In genomic region chr1:75292013-75292412, GRCh38 we compare ENCODE assay signal across 20 cellular contexts.
"Had no signal": no experiment of that assay in that cellular context is flagged by ENCODE, and none has a peak within 500 bp of the region (broad histone marks: within the 10 kb centered on the region; RNA-seq: fewer than 3 reads in every experiment).

No MANE protein-coding gene starts in this region.

- DNase-seq: natural killer cell; occipital lobe; ovary; posterior cingulate gyrus; psoas muscle; right cardiac atrium; right lobe of liver; sigmoid colon; small intestine; stimulated activated CD4-positive, alpha-beta T cell treated with anti-CD3 and anti-CD28 coated beads, Interleukin-15, amount 100 ng/mL, for 24 hours; stimulated activated CD4-positive, alpha-beta T cell treated with anti-CD3 and anti-CD28 coated beads, Interleukin-2, amount 100 ng/mL, for 24 hours; stimulated activated CD4-positive, alpha-beta T cell treated with anti-CD3 and anti-CD28 coated beads, Interleukin-2, amount 100 ng/mL, for 48 hours; stimulated activated CD4-positive, alpha-beta T cell treated with anti-CD3 and anti-CD28 coated beads, Interleukin-4, amount 100 ng/mL, for 24 hours; stimulated activated naive B cell treated with anti-CD40 and anti-IgM and Interleukin-4, amounts not matched to agents 10 μg/mL and 1 μg/mL and 100 μg/mL, for 72 hours; stimulated activated naive CD4-positive, alpha-beta T cell treated with Interleukin-2 at 50 U/mL for 16 hours; stomach; thyroid gland; trophoblast cell; upper lobe of left lung had no signal

- ATAC-seq: natural killer cell; psoas muscle; right cardiac atrium; right lobe of liver; stimulated activated effector memory CD8-positive, alpha-beta T cell treated with anti-CD3 and anti-CD28 coated beads, Interleukin-12 subunit alpha, Interleukin-12 subunit beta, amount 100 ng/mL, for 72 hours; stimulated activated naive B cell treated with anti-CD40 and anti-IgM and Interleukin-4, amounts not matched to agents 10 μg/mL and 1 μg/mL and 100 μg/mL, for 72 hours had no signal
